ENCODE assay signal across 8 cellular contexts in the genomic region with DNA sequence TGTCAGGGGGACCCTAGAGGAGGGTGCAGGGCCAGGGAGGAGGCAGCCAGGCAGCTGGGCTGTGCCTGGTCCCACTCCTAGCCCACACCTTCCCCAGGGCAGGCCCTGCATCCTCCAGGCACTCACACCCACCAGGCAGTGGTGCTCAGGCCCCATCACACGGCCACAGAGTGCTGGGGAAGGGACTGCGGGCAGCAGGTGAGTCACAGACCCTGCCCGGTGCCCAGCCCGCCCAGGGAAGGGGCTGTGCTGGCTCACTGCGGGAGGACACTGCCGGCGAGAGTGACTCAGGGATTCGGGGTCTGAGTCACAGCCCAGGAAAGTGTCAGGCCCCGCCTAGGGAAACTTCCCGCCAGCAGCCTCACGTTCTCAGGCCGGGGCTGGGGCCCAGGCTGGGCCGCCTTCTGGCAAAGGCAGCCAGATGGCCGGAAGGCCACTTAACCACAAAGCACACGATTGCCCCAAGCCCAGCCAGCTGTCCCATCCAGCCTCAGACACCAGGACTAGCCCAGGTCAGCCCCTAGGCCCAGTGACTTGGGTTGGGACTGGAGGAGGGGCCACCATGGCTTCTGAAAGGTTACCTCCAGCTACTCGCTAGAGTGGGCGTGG. TPM values are rescaled to one million over a fixed set of nuclear protein-coding genes. Genes with fewer than 3 reads are reported as not detected.
A peak's percentile ranks its signal among the peaks of the same experiment; 100 is the strongest.
DNase-seq lines count a peak whose midpoint lies in the region; ATAC-seq and TF ChIP-seq lines count a peak whose summit lies in the region.

No MANE protein-coding gene starts in this region.

- H3K36me3 ChIP-seq in rectal smooth muscle tissue (ENCODE audit: control insufficient read depth, insufficient read depth, low read length) (no peaks in the 10 kb centered on the region), vagina (peaks cover 0 to 8% of the 10 kb centered on the region in 2 donors)

- CTCF ChIA-PET in AG04449 (lab: Yijun Ruan, JAX), result interaction anchor here (0.5 to 8.9 kb wide), 7 partner anchors 8 to 133 kb away, joined by 3 to 95 read pairs (median 5); no protein-coding TSS in a partner anchor

- H3K9ac ChIP-seq in rectal smooth muscle tissue (ENCODE audit: low read length), result no peak overlapping the region

- no peaks in the 10 kb centered on the region for H3K36me3 Mint-ChIP-seq in glutamatergic neuron (ENCODE audit: unreplicated experiment)

- peaks cover 22% of the 10 kb centered on the region for H3K27me3 Mint-ChIP-seq in glutamatergic neuron (ENCODE audit: unreplicated experiment)

- H3K27ac ChIP-seq in rectal smooth muscle tissue (ENCODE audit: low read depth, low read length) (peak overlapping the region; percentile 55), vagina (peak overlapping the region; percentile 94)

- no peaks in the 10 kb centered on the region for H3K9me3 ChIP-seq in vagina

- H3K4me1 Mint-ChIP-seq in glutamatergic neuron (ENCODE audit: low read depth, unreplicated experiment), result peaks cover 20% of the 10 kb centered on the region

- DNase-seq in AG04449 (ENCODE audit: low read depth, low spot score) (peak; percentile 79), RPMI8226 (peak; percentile 86), glutamatergic neuron (peak; percentile 81), vagina (ENCODE audit: extremely low spot score in 2 of 2) (peak in 1 of 2 donors; percentile 97)
- DNase-seq in activated effector memory CD4-positive, alpha-beta T cell treated with anti-CD3 and anti-CD28 coated beads, Interleukin-2, amount 50 U/mL, for 16 hours, result peak; percentile 90

- peak overlapping the region; percentile 91 for H3K27ac Mint-ChIP-seq in glutamatergic neuron (ENCODE audit: unreplicated experiment)

- H3K9me3 Mint-ChIP-seq in glutamatergic neuron (ENCODE audit: unreplicated experiment), result peaks cover 15% of the 10 kb centered on the region

- no peak overlapping the region for H3K4me3 Mint-ChIP-seq in glutamatergic neuron (ENCODE audit: unreplicated experiment)

- POLR2A ChIA-PET in AG04449 (lab: Yijun Ruan, JAX), result interaction anchor here (0.5 to 2.1 kb wide), 4 partner anchors 19 to 89 kb away, joined by 3 to 5 read pairs (median 4); partner anchors contain the start of gene BIN1

- TF ChIP-seq CTCF in AG04449 (IDR thresholded peaks at IDR 0.05; ENCODE audit: insufficient read depth, low read length, missing control alignments) (peak; percentile 27), glutamatergic neuron (IDR thresholded peaks at IDR 0.05; ENCODE audit: partially characterized antibody, unreplicated experiment) (no peak), vagina (IDR thresholded peaks at IDR 0.05) (no peak)

- intact Hi-C loops in vagina (cut with DNase I), result loop anchor here (10.0 kb wide), 1 partner anchor 110 kb away; no protein-coding TSS in a partner anchor

- H3K4me1 ChIP-seq in rectal smooth muscle tissue (ENCODE audit: control insufficient read depth, insufficient read depth, low read length), result peaks cover 13% of the 10 kb centered on the region
- H3K4me1 ChIP-seq in vagina, result peaks cover 57% of the 10 kb centered on the region

- TF ChIP-seq POLR2A in vagina (IDR thresholded peaks at IDR 0.05), result peak in 1 of 2 donors; percentile 17

- H3K4me3 ChIP-seq in AG04449 (ENCODE audit: low read depth, low read length) (no peak overlapping the region), rectal smooth muscle tissue (ENCODE audit: low read length) (peak overlapping the region; percentile 28), vagina (peak overlapping the region in 1 of 2 donors; percentile 23)

- H3K27me3 ChIP-seq in rectal smooth muscle tissue (ENCODE audit: control insufficient read depth, insufficient read depth, low read length) (no peaks in the 10 kb centered on the region), vagina (no peaks in the 10 kb centered on the region)

- peak; percentile 91 for ATAC-seq in GM19025 (IDR thresholded peaks at IDR 0.05; ENCODE audit: low read depth, unreplicated experiment)
- peak; percentile 81 for ATAC-seq in HG03108 (IDR thresholded peaks at IDR 0.05; ENCODE audit: unreplicated experiment)

RNA-seq across cellular contexts. Expression of gene BIN1, which starts 42.2 kb away (rescaled TPM):
- 176 TPM for total RNA-seq in glutamatergic neuron (ENCODE audit: unreplicated experiment)
- 60.9 TPM for total RNA-seq in vagina
